ENCODE assay signal across 8 cellular contexts in the genomic region with DNA sequence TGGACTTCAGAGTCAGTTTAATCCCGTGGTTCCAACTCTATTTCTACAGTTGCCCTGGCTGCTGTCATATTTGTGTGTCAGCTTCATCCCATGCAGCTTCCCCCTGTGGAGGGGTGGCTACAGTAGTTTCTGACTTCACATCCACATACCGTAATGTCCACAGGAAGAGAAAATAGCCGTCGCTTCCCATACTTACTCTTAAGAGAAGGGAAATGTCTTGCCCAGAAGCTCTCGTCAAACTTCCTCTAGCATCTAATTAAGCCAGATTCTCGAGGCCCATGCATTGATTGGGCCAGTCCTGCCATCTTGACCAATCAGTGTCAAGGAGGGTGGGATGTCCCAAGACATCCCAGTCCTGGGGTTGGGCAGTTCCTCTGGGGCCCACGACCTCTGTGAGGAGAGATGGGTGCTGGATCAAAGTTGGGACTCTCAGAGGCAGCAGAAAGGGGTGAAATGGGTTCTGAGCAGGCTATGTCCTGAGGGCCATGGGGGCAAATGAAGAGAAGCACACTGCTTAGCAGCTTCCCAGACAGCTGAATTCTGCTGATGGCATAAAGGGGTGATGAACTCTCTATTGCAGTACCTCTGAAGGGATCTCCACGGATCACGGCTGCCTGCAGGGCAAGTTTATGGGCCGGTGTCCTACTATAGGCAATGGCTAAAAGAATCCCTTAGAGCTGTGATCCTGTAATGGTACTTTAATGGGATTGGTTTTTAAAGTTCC.
DNase-seq lines count a peak whose midpoint lies in the region; ATAC-seq and TF ChIP-seq lines count a peak whose summit lies in the region.

No MANE protein-coding gene starts in this region.

- H3K4me3 ChIP-seq in mesendoderm (ENCODE audit: low read length) (no peak overlapping the region), adrenal gland (no peak overlapping the region), vagina (no peak overlapping the region)

- ATAC-seq in GM18868 (IDR thresholded peaks at IDR 0.05; ENCODE audit: unreplicated experiment) (peak; percentile 37), GM21528 (IDR thresholded peaks at IDR 0.05; ENCODE audit: low FRiP score, unreplicated experiment) (peak; percentile 23), HG03354 (IDR thresholded peaks at IDR 0.05; ENCODE audit: poor library complexity, severe bottlenecking, unreplicated experiment) (peak; percentile 32)

- H3K9me3 ChIP-seq in adrenal gland (replicated peaks in 1 of 3) (no peaks in the 10 kb centered on the region), vagina (no peaks in the 10 kb centered on the region)

- peak; percentile 31 for DNase-seq in mesendoderm
- no peak for DNase-seq in adrenal gland
- DNase-seq in stimulated activated CD4-positive, alpha-beta T cell treated with anti-CD3 and anti-CD28 coated beads, Interleukin-2, amount 100 ng/mL, for 24 hours: no peak
- no peak for DNase-seq in vagina (ENCODE audit: extremely low spot score in 2 of 2)
- DNase-seq in DMS114 treated with DMSO at 0.1 percent for 48 hours (lab: John Stamatoyannopoulos, UW; ENCODE audit: unreplicated experiment): no peak

- no peak for TF ChIP-seq POLR2A in adrenal gland (IDR thresholded peaks at IDR 0.05)
- no peak for TF ChIP-seq POLR2A in vagina (IDR thresholded peaks at IDR 0.05)

- H3K27ac ChIP-seq in mesendoderm (ENCODE audit: low read depth, low read length) (no peak overlapping the region), adrenal gland (no peak overlapping the region), vagina (no peak overlapping the region)

- no peaks in the 10 kb centered on the region for H3K79me1 ChIP-seq in mesendoderm (ENCODE audit: low read length)

- no peak overlapping the region for H3K18ac ChIP-seq in mesendoderm (ENCODE audit: low read length)

- H3K27me3 ChIP-seq in mesendoderm (ENCODE audit: insufficient read depth, low read length, poor library complexity) (no peaks in the 10 kb centered on the region), adrenal gland (no peaks in the 10 kb centered on the region), vagina (no peaks in the 10 kb centered on the region)

- no peak overlapping the region for H2BK15ac ChIP-seq in mesendoderm (replicated peaks; ENCODE audit: low read depth)

- TF ChIP-seq CTCF in adrenal gland (IDR thresholded peaks at IDR 0.05) (no peak), vagina (IDR thresholded peaks at IDR 0.05) (no peak)

- intact Hi-C loops in adrenal gland (cut with DNase I): loop anchor here in 1 of 2 donors (10.0 kb wide), 1 partner anchor 742 kb away; no protein-coding TSS in a partner anchor
- intact Hi-C loops in vagina (cut with DNase I): loop anchor here (10.0 kb wide), 1 partner anchor 742 kb away; no protein-coding TSS in a partner anchor

- no peak overlapping the region for H2BK5ac ChIP-seq in mesendoderm (ENCODE audit: low read length)

- no peak overlapping the region for H3K4me2 ChIP-seq in mesendoderm (ENCODE audit: low read length)

- no peak overlapping the region for H3K4ac ChIP-seq in mesendoderm (ENCODE audit: low read depth, low read length)

- H3K4me1 ChIP-seq in mesendoderm (ENCODE audit: control insufficient read depth, low read depth, low read length) (no peaks in the 10 kb centered on the region), adrenal gland (replicated peaks in 1 of 2) (no peaks in the 10 kb centered on the region), vagina (peaks cover 5% of the 10 kb centered on the region)

- no peak overlapping the region for H3K56ac ChIP-seq in mesendoderm (ENCODE audit: low read length)

- no peaks in the 10 kb centered on the region for H3K36me3 ChIP-seq in mesendoderm (ENCODE audit: control insufficient read depth, insufficient read depth, low read length)
- H3K36me3 ChIP-seq in adrenal gland (replicated peaks in 1 of 2): no peaks in the 10 kb centered on the region
- H3K36me3 ChIP-seq in vagina: no peaks in the 10 kb centered on the region

- H3K79me2 ChIP-seq in mesendoderm (ENCODE audit: control insufficient read depth, insufficient read depth, low read length): no peaks in the 10 kb centered on the region

- H4K5ac ChIP-seq in mesendoderm (ENCODE audit: low read length): no peak overlapping the region

- no peak overlapping the region for H4K8ac ChIP-seq in mesendoderm (ENCODE audit: low read depth, low read length)

- WGBS in mesendoderm (ENCODE audit: extremely low coverage, insufficient coverage, low lambda C conversion rate): no CpG with 5 or more reads among the region's 10 CpGs
- 75 to 81% (median 76%) methylated on average over 7 to 10 of the region's 10 CpGs for WGBS in adrenal gland, 4 donors

- H3K9ac ChIP-seq in mesendoderm (ENCODE audit: low read length): no peak overlapping the region

- no peak overlapping the region for H2BK120ac ChIP-seq in mesendoderm (ENCODE audit: low read depth, low read length)

- H2AK5ac ChIP-seq in mesendoderm (ENCODE audit: low read length): no peak overlapping the region

- H3K23ac ChIP-seq in mesendoderm (ENCODE audit: low read length): no peak overlapping the region
